ENCODE assay signal across 8 cellular contexts in genomic region chr2:85584857-85585780, GRCh38. TPM values are rescaled to one million over a fixed set of nuclear protein-coding genes. Genes with fewer than 3 reads are reported as not detected.
DNase-seq lines count a peak whose midpoint lies in the region; ATAC-seq lines count a peak whose summit lies in the region.

No MANE protein-coding gene starts in this region.

- H3K36me3 ChIP-seq in BLaER1 = peaks cover under 1% of the 10 kb centered on the region; the same call in 1 of the 2 replicates
- no peaks in the 10 kb centered on the region for H3K36me3 ChIP-seq in HUES64 (ENCODE audit: insufficient read depth, low read length)

- peaks cover 57% of the 10 kb centered on the region for H3K4me1 Mint-ChIP-seq in activated naive CD8-positive, alpha-beta T cell (ENCODE audit: low read depth)

- WGBS in HUES64 = 81% methylated on average over 9 of the region's 9 CpGs

- H3K4me1 ChIP-seq in BLaER1 (peaks cover 93% of the 10 kb centered on the region), HUES64 (ENCODE audit: insufficient read depth, low read length) (peaks cover 13% of the 10 kb centered on the region)

- peaks cover 7% of the 10 kb centered on the region for H3K36me3 Mint-ChIP-seq in activated naive CD8-positive, alpha-beta T cell

- H3K27me3 ChIP-seq in BLaER1 (no peaks in the 10 kb centered on the region), HUES64 (ENCODE audit: insufficient read depth, low read length) (peaks cover 52% of the 10 kb centered on the region)

- H4K20me1 ChIP-seq in BLaER1 = peaks cover 6% of the 10 kb centered on the region; the same call in 1 of the 2 replicates

- peak overlapping the region; percentile 75 for H3K4me3 ChIP-seq in BLaER1
- peak overlapping the region; percentile 54 for H3K4me3 ChIP-seq in HUES64 (ENCODE audit: low read length)
- H3K4me3 ChIP-seq in skeletal muscle cell (ENCODE audit: low read depth, low read length) = peak overlapping the region; percentile 48

- H3K9me3 ChIP-seq in BLaER1 (no peaks in the 10 kb centered on the region), HUES64 (ENCODE audit: insufficient read depth, low read depth, low read length) (no peaks in the 10 kb centered on the region)

- no peaks in the 10 kb centered on the region for H3K9me3 Mint-ChIP-seq in activated naive CD8-positive, alpha-beta T cell (ENCODE audit: low read depth)

- H3K27ac Mint-ChIP-seq in activated naive CD8-positive, alpha-beta T cell = peak overlapping the region; percentile 95

- no peaks in the 10 kb centered on the region for H3K27me3 Mint-ChIP-seq in activated naive CD8-positive, alpha-beta T cell

- intact Hi-C loops in left ventricle myocardium superior (cut with micrococcal nuclease) = no loop called here

- H3K4me2 ChIP-seq in BLaER1 = peak overlapping the region; percentile 99

- ATAC-seq in GM19351 (IDR thresholded peaks at IDR 0.05; ENCODE audit: unreplicated experiment) (peak; percentile 39), left ventricle myocardium superior (peak; percentile 60), HG03159 (IDR thresholded peaks at IDR 0.05; ENCODE audit: unreplicated experiment) (no peak)

- peak overlapping the region; percentile 89 for H3K27ac ChIP-seq in BLaER1
- H3K27ac ChIP-seq in HUES64 (ENCODE audit: low read depth, low read length) = no peak overlapping the region

- peak overlapping the region; percentile 90 for H3K4me3 Mint-ChIP-seq in activated naive CD8-positive, alpha-beta T cell

- H3K9ac ChIP-seq in BLaER1 (peak overlapping the region; percentile 83), HUES64 (ENCODE audit: low read depth, low read length) (peak overlapping the region; percentile 47; the same call in 1 of the 2 replicates)

- DNase-seq in left ventricle myocardium superior (no peak), skeletal muscle cell (ENCODE audit: low read depth) (no peak), AML-193 (lab: John Stamatoyannopoulos, UW) (no peak)

RNA-seq across cellular contexts. Expression of gene VAMP5, which starts 0.9 kb away (rescaled TPM):
- polyA plus RNA-seq in HUES64 (2013, experiment 1 of 2) = 5.3 TPM
- 10.3 TPM for polyA plus RNA-seq in HUES64 (2013, experiment 2 of 2)
- 54.8 TPM for total RNA-seq in left ventricle myocardium superior

RNA-seq across cellular contexts. Expression of gene VAMP8, which starts 7.7 kb away (rescaled TPM):
- 47.2 TPM for polyA plus RNA-seq in HUES64 (2013, experiment 1 of 2)
- 42.2 TPM for polyA plus RNA-seq in HUES64 (2013, experiment 2 of 2)
- total RNA-seq in left ventricle myocardium superior = 17.1 TPM

RNA-seq across cellular contexts. Expression of gene RNF181, which starts 10.4 kb away (rescaled TPM):
- 99.6 TPM for polyA plus RNA-seq in HUES64 (2013, experiment 1 of 2)
- 103 TPM for polyA plus RNA-seq in HUES64 (2013, experiment 2 of 2)
- 89.9 TPM for total RNA-seq in left ventricle myocardium superior

RNA-seq across cellular contexts. Expression of gene TMEM150A, which starts 17.4 kb away (rescaled TPM):
- polyA plus RNA-seq in HUES64 (2013, experiment 1 of 2) = 18.2 TPM
- 16.7 TPM for polyA plus RNA-seq in HUES64 (2013, experiment 2 of 2)
- total RNA-seq in left ventricle myocardium superior = 14.9 TPM

RNA-seq across cellular contexts. Expression of gene GGCX, which starts 23.8 kb away (rescaled TPM):
- polyA plus RNA-seq in HUES64 (2013, experiment 1 of 2) = 25.0 TPM
- 25.9 TPM for polyA plus RNA-seq in HUES64 (2013, experiment 2 of 2)
- 28.1 TPM for total RNA-seq in left ventricle myocardium superior
